ENCODE assay signal across 8 cellular contexts in genomic region chr12:10213168-10214130, GRCh38. TPM values are rescaled to one million over a fixed set of nuclear protein-coding genes. Genes with fewer than 3 reads are reported as not detected.
DNase-seq lines count a peak whose midpoint lies in the region; ATAC-seq and TF ChIP-seq lines count a peak whose summit lies in the region.

No MANE protein-coding gene starts in this region.

- peaks cover 12 to 31% (median 27%) of the 10 kb centered on the region in 4 donors for H3K4me1 Mint-ChIP-seq in naive thymus-derived CD8-positive, alpha-beta T cell
- peaks cover 35% of the 10 kb centered on the region for H3K4me1 Mint-ChIP-seq in stimulated activated effector memory CD8-positive, alpha-beta T cell treated with anti-CD3 and anti-CD28 coated beads, Interleukin-12 subunit alpha, Interleukin-12 subunit beta, amount 100 ng/mL, for 72 hours

- peaks cover 0 to 4% (median 1%) of the 10 kb centered on the region in 3 donors for H3K36me3 Mint-ChIP-seq in naive thymus-derived CD8-positive, alpha-beta T cell
- peaks cover 65% of the 10 kb centered on the region for H3K36me3 Mint-ChIP-seq in stimulated activated effector memory CD8-positive, alpha-beta T cell treated with anti-CD3 and anti-CD28 coated beads, Interleukin-12 subunit alpha, Interleukin-12 subunit beta, amount 100 ng/mL, for 72 hours

- no peaks in the 10 kb centered on the region for H3K27me3 Mint-ChIP-seq in naive thymus-derived CD8-positive, alpha-beta T cell

- peak overlapping the region; percentile 65 for H3K27ac ChIP-seq in 22Rv1

- H3K4me3 Mint-ChIP-seq in naive thymus-derived CD8-positive, alpha-beta T cell: peak overlapping the region; percentile 90 to 99 (median 94)
- peak overlapping the region; percentile 92 for H3K4me3 Mint-ChIP-seq in stimulated activated effector memory CD8-positive, alpha-beta T cell treated with anti-CD3 and anti-CD28 coated beads, Interleukin-12 subunit alpha, Interleukin-12 subunit beta, amount 100 ng/mL, for 72 hours

- ATAC-seq in GM18511 (IDR thresholded peaks at IDR 0.05; ENCODE audit: unreplicated experiment): peak; percentile 63
- peak; percentile 45 for ATAC-seq in HG03280 (IDR thresholded peaks at IDR 0.05; ENCODE audit: unreplicated experiment)
- peak; percentile 67 to 68 for ATAC-seq in naive thymus-derived CD8-positive, alpha-beta T cell
- peak; percentile 81 for ATAC-seq in stimulated activated effector memory CD8-positive, alpha-beta T cell treated with anti-CD3 and anti-CD28 coated beads, Interleukin-12 subunit alpha, Interleukin-12 subunit beta, amount 100 ng/mL, for 72 hours

- peak; percentile 68 for DNase-seq in RKO (ENCODE audit: low spot score)
- peak; percentile 30 to 64 for DNase-seq in activated T-helper 1 cell treated with anti-CD3 and anti-CD28 coated beads, Interleukin-2, amount 50 U/mL, for 16 hours (ENCODE audit: low read depth in 1 of 2, low spot score in 1 of 2)
- DNase-seq in fibroblast of peridontal ligament (ENCODE audit: extremely low read depth): peak; percentile 91
- DNase-seq in naive thymus-derived CD8-positive, alpha-beta T cell: peak; percentile 56 to 87 (median 74)
- peak; percentile 66 to 87 for DNase-seq in stimulated activated effector memory CD8-positive, alpha-beta T cell treated with anti-CD3 and anti-CD28 coated beads, Interleukin-12 subunit alpha, Interleukin-12 subunit beta, amount 100 ng/mL, for 72 hours (ENCODE audit: low spot score in 2 of 2)

- POLR2A ChIA-PET in naive thymus-derived CD8-positive, alpha-beta T cell (lab: Charles Lee): interaction anchor here (0.5 to 2.2 kb wide), 8 partner anchors 11 to 461 kb away, joined by 3 to 5 read pairs (median 4); partner anchors contain the start of gene MAGOHB

- H3K27ac Mint-ChIP-seq in naive thymus-derived CD8-positive, alpha-beta T cell: peak overlapping the region; percentile 94 to 99 (median 96)
- H3K27ac Mint-ChIP-seq in stimulated activated effector memory CD8-positive, alpha-beta T cell treated with anti-CD3 and anti-CD28 coated beads, Interleukin-12 subunit alpha, Interleukin-12 subunit beta, amount 100 ng/mL, for 72 hours: peak overlapping the region; percentile 99

- no peaks in the 10 kb centered on the region for H3K9me3 Mint-ChIP-seq in naive thymus-derived CD8-positive, alpha-beta T cell
- no peaks in the 10 kb centered on the region for H3K9me3 Mint-ChIP-seq in stimulated activated effector memory CD8-positive, alpha-beta T cell treated with anti-CD3 and anti-CD28 coated beads, Interleukin-12 subunit alpha, Interleukin-12 subunit beta, amount 100 ng/mL, for 72 hours

- no peak for TF ChIP-seq CTCF in 22Rv1 (IDR thresholded peaks at IDR 0.05)

RNA-seq across cellular contexts. Expression of gene GABARAPL1, which starts 0.8 kb away (rescaled TPM):
- 10 to 100 TPM; 55.5 to 56.1 TPM for total RNA-seq in naive thymus-derived CD8-positive, alpha-beta T cell
- 10 to 100 TPM; 10.0 to 35.3 (median 12.2) TPM for polyA plus RNA-seq in naive thymus-derived CD8-positive, alpha-beta T cell

RNA-seq across cellular contexts. Expression of gene TMEM52B, which starts 34.6 kb away (rescaled TPM):
- not detected for total RNA-seq in naive thymus-derived CD8-positive, alpha-beta T cell
- not detected for polyA plus RNA-seq in naive thymus-derived CD8-positive, alpha-beta T cell

RNA-seq across cellular contexts. Expression of gene OLR1, which starts 41.5 kb away (rescaled TPM):
- not detected for total RNA-seq in naive thymus-derived CD8-positive, alpha-beta T cell
- polyA plus RNA-seq in naive thymus-derived CD8-positive, alpha-beta T cell: not detected

Comparison
In these comparisons a context has a peak if more than half of its experiments do, and no peak if none do; other contexts are left out.
1. Peak in every context shown above with its lines: DNase-seq, ATAC-seq and H3K27ac ChIP-seq.